Comparison of ENCODE assay signal across 7 cellular contexts in genomic region chr6:27553123-27553904, GRCh38.
A peak's percentile ranks its signal among the peaks of the same experiment; 100 is the strongest.
DNase-seq lines count a peak whose midpoint lies in the region; ATAC-seq and TF ChIP-seq lines count a peak whose summit lies in the region.

No MANE protein-coding gene starts in this region.

- intact Hi-C loops in left lung (cut with DNase I): no loop called here

- H3K27me3 ChIP-seq in left lung: peaks cover 60 to 100% of the 10 kb centered on the region in 2 donors

- no peak overlapping the region for H3K27ac ChIP-seq in left lung

- peak; percentile 6 for DNase-seq in SW480 (ENCODE audit: low spot score)
- DNase-seq in fibroblast of the conjunctiva (ENCODE audit: low read depth): peak; percentile 49
- no peak for DNase-seq in putamen (ENCODE audit: low spot score)
- DNase-seq in left lung: no peak
- DNase-seq in NCI-H510A treated with DMSO at 0.1 percent for 48 hours (lab: John Stamatoyannopoulos, UW): no peak

- ATAC-seq in GM18870 (IDR thresholded peaks at IDR 0.05; ENCODE audit: unreplicated experiment): peak; percentile 64
- ATAC-seq in HG03196 (IDR thresholded peaks at IDR 0.05; ENCODE audit: unreplicated experiment): peak; percentile 79
- no peak for ATAC-seq in left lung

- no peaks in the 10 kb centered on the region for H3K9me3 ChIP-seq in left lung

- H3K36me3 ChIP-seq in left lung: no peaks in the 10 kb centered on the region

- no peak overlapping the region for H3K4me3 ChIP-seq in left lung

- no peak for TF ChIP-seq CTCF in left lung (IDR thresholded peaks at IDR 0.05)

- H3K4me1 ChIP-seq in left lung: no peaks in the 10 kb centered on the region

Comparison
In these comparisons a context has a peak if more than half of its experiments do, and no peak if none do; other contexts are left out.
1. DNase-seq: peak in SW480 (single experiment) and fibroblast of the conjunctiva (single experiment); none in putamen (single experiment), left lung (0 of 2) and NCI-H510A treated with DMSO at 0.1 percent for 48 hours (single experiment).